ENCODE assay signal across 8 cellular contexts in the genomic region with DNA sequence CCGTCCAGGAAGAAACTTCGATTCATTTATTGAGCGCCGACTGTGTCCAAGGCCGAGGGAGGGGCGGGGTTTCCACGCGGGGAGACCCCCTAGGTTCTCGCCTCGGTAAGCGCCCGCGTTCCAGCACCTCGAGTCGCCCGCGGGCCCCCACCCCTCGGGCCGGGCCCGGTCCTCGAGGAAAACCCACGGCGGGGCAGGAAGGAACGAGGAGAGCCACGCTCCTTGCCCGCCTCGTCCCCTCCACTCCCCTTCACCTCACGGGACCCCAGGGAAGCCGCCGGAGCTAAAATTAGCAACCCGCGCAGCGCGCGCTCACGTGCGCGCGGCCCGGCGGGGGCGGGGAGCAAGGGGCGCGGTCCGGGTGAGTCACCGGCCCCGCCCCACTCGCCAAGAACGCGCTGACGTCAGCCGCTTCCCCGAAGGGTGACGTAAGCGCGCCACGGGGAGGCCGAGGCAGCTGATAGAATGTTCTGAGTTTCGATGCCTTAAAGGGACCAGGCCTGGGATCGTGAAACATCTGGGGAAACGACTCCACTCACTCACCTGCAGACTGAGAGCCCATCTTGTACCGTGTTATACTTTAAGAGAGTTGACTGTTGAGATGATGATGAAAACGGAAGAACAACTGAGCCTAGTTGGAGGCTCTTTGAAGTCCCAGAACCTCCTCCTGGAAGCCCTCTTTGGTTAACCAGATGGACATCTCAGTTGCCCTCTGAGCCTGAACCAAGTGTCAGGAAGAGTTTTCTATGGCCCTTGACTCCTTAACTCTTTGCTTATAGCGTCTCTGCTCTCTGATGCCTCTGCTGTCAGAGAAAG.
DNase-seq lines count a peak whose midpoint lies in the region; ATAC-seq and TF ChIP-seq lines count a peak whose summit lies in the region.

No MANE protein-coding gene starts in this region.

- no peak for TF ChIP-seq CTCF in AG09319 (IDR thresholded peaks at IDR 0.05; ENCODE audit: low read depth, low read length)

- peak; percentile 64 for TF ChIP-seq POLR2A in GM18951 (IDR thresholded peaks at IDR 0.05; ENCODE audit: extremely low read depth, insufficient read depth, insufficient read length)

- peak; percentile 88 for DNase-seq in AG09319 (ENCODE audit: extremely low read depth, low read depth)
- DNase-seq in NCI-H2227 treated with DMSO at 0.1 percent for 48 hours (lab: John Stamatoyannopoulos, UW): peak; percentile 94
- DNase-seq in activated CD4-positive, CD25-positive, alpha-beta regulatory T cell treated with anti-CD3 and anti-CD28 coated beads, Interleukin-2, amount 50 U/mL, for 16 hours (ENCODE audit: low read depth, low spot score): peak; percentile 83
- peak; percentile 90 for DNase-seq in central memory CD4-positive, alpha-beta T cell
- DNase-seq in iris pigment epithelial cell (ENCODE audit: low read depth): peak; percentile 91
- DNase-seq in stimulated activated CD4-positive, alpha-beta T cell treated with anti-CD3 and anti-CD28 coated beads, Interleukin-12 subunit alpha, Interleukin-12 subunit beta, amount 100 ng/mL, for 24 hours (ENCODE audit: low read depth in 2 of 2): peak; percentile 76 to 80

- peak; percentile 94 for ATAC-seq in HG03159 (IDR thresholded peaks at IDR 0.05; ENCODE audit: unreplicated experiment)

- in situ Hi-C loops in GM18951 (cut with MboI; ENCODE audit: low sequenced_read_pairs, unreplicated experiment): no loop called here

Comparison
In these comparisons a context has a peak if more than half of its experiments do, and no peak if none do; other contexts are left out.
1. Peak in every context shown above with its lines: DNase-seq and ATAC-seq.